ENCODE assay signal across 37 cellular contexts in genomic region chr11:36026315-36026968, GRCh38.
"Had no signal": no experiment of that assay in that cellular context is flagged by ENCODE, and none has a peak within 500 bp of the region (broad histone marks: within the 10 kb centered on the region; RNA-seq: fewer than 3 reads in every experiment).

No MANE protein-coding gene starts in this region.

- H2AFZ ChIP-seq: PC-9 had no signal

- H3K27me3 Mint-ChIP-seq: activated CD4-positive, alpha-beta T cell treated with anti-CD3 and anti-CD28 coated beads, Interleukin-2, amount 10 ng/mL, durations not matched to agents 24 days and 14 days; activated CD8-positive, alpha-beta T cell treated with anti-CD3 and anti-CD28 coated beads for 36 hours; activated naive CD8-positive, alpha-beta T cell treated with anti-CD3 and anti-CD28 coated beads for 36 hours had no signal

- H3K4me1 Mint-ChIP-seq: activated CD4-positive, alpha-beta T cell treated with anti-CD3 and anti-CD28 coated beads, Interleukin-2, amount 10 ng/mL, durations not matched to agents 24 days and 14 days; activated naive CD8-positive, alpha-beta T cell treated with anti-CD3 and anti-CD28 coated beads for 36 hours; activated T-helper 17 cell treated with anti-CD3 and anti-CD28 coated beads, Interleukin-2, amount 50 U/mL, for 72 hours; central memory CD8-positive, alpha-beta T cell had no signal

- H3K27me3 ChIP-seq: brain microvascular endothelial cell, cardiac muscle cell, MG63 had no signal

- H3K9me3 ChIP-seq: MG63 had no signal

- H3K36me3 Mint-ChIP-seq: activated naive CD8-positive, alpha-beta T cell treated with anti-CD3 and anti-CD28 coated beads for 36 hours had no signal

- H3K27ac Mint-ChIP-seq: activated CD4-positive, alpha-beta T cell treated with anti-CD3 and anti-CD28 coated beads, Interleukin-2, amount 10 ng/mL, durations not matched to agents 24 days and 14 days; activated CD8-positive, alpha-beta T cell treated with anti-CD3 and anti-CD28 coated beads for 36 hours; activated naive CD8-positive, alpha-beta T cell treated with anti-CD3 and anti-CD28 coated beads for 36 hours; activated T-cell treated with anti-CD3 and anti-CD28 coated beads, Interleukin-2, amount 50 U/mL, for 72 hours; activated T-helper 17 cell treated with anti-CD3 and anti-CD28 coated beads, Interleukin-2, amount 50 U/mL, for 72 hours had no signal

- H3K27ac ChIP-seq: brain microvascular endothelial cell, cardiac muscle cell, PC-9, RWPE1, WERI-Rb-1 had no signal

- H3K4me3 ChIP-seq: cardiac muscle cell, MG63, PC-9 had no signal

- H3K4me3 Mint-ChIP-seq: activated CD4-positive, alpha-beta T cell treated with anti-CD3 and anti-CD28 coated beads, Interleukin-2, amount 10 ng/mL, durations not matched to agents 24 days and 14 days; activated CD8-positive, alpha-beta T cell treated with anti-CD3 and anti-CD28 coated beads for 36 hours; activated naive CD8-positive, alpha-beta T cell treated with anti-CD3 and anti-CD28 coated beads for 36 hours; activated T-cell treated with anti-CD3 and anti-CD28 coated beads, Interleukin-2, amount 50 U/mL, for 72 hours; activated T-helper 17 cell treated with anti-CD3 and anti-CD28 coated beads, Interleukin-2, amount 50 U/mL, for 72 hours; central memory CD8-positive, alpha-beta T cell had no signal

- H3K36me3 ChIP-seq: brain microvascular endothelial cell, cardiac muscle cell, MG63 had no signal

- DNase-seq: activated CD4-positive, alpha-beta T cell treated with anti-CD3 and anti-CD28 coated beads, Interleukin-2, amount 10 ng/mL, durations not matched to agents 24 days and 14 days; activated CD4-positive, alpha-beta T cell treated with anti-CD3 and anti-CD28 coated beads, Interleukin-2, amount 50 U/mL, for 4 hours; activated CD8-positive, alpha-beta T cell treated with anti-CD3 and anti-CD28 coated beads for 36 hours; activated effector memory CD4-positive, alpha-beta T cell treated with anti-CD3 and anti-CD28 coated beads, Interleukin-2, amount 50 U/mL, for 16 hours; activated naive CD4-positive, alpha-beta T cell; activated naive CD4-positive, alpha-beta T cell treated with anti-CD3 and anti-CD28 coated beads, Interleukin-2, amount 50 U/mL, for 16 hours; activated naive CD8-positive, alpha-beta T cell treated with anti-CD3 and anti-CD28 coated beads for 36 hours; activated T-cell treated with anti-CD3 and anti-CD28 coated beads, Interleukin-2, amount 50 U/mL, for 1 hour; activated T-cell treated with anti-CD3 and anti-CD28 coated beads, Interleukin-2, amount 50 U/mL, for 72 hours; amniotic stem cell; aorta; brain microvascular endothelial cell; Kasumi-1; KG1; MG63; NCI-H1048; NCI-H1105 treated with DMSO at 0.1 percent for 48 hours; NCI-H1436; NCI-H1694; NCI-H1930; NCI-H510A; NCI-H526; NCI-H748 treated with DMSO at 0.1 percent for 48 hours; NK-92 treated with Interleukin-12 subunit alpha and Interleukin-12 subunit beta, amount 100 ng/mL, for 24 hours; SIG-M5; SW 1271; T-helper 1 cell; T-helper 2 cell; T-helper 9 cell; WERI-Rb-1 had no signal

- FAIRE-seq: RCC 7860 had no signal

- ATAC-seq: activated CD8-positive, alpha-beta T cell treated with anti-CD3 and anti-CD28 coated beads for 36 hours; activated T-cell treated with anti-CD3 and anti-CD28 coated beads, Interleukin-2, amount 50 U/mL, for 72 hours; activated T-helper 17 cell treated with anti-CD3 and anti-CD28 coated beads, Interleukin-2, amount 50 U/mL, for 72 hours; Right ventricle myocardium inferior had no signal

- H3K9me3 Mint-ChIP-seq: activated CD4-positive, alpha-beta T cell treated with anti-CD3 and anti-CD28 coated beads, Interleukin-2, amount 10 ng/mL, durations not matched to agents 24 days and 14 days; activated CD8-positive, alpha-beta T cell treated with anti-CD3 and anti-CD28 coated beads for 36 hours; activated naive CD8-positive, alpha-beta T cell treated with anti-CD3 and anti-CD28 coated beads for 36 hours; activated T-cell treated with anti-CD3 and anti-CD28 coated beads, Interleukin-2, amount 50 U/mL, for 72 hours; activated T-helper 17 cell treated with anti-CD3 and anti-CD28 coated beads, Interleukin-2, amount 50 U/mL, for 72 hours; central memory CD8-positive, alpha-beta T cell had no signal

- H3K4me2 ChIP-seq: PC-9 had no signal
